8 cellular contexts compared by ENCODE assay signal in the genomic region with DNA sequence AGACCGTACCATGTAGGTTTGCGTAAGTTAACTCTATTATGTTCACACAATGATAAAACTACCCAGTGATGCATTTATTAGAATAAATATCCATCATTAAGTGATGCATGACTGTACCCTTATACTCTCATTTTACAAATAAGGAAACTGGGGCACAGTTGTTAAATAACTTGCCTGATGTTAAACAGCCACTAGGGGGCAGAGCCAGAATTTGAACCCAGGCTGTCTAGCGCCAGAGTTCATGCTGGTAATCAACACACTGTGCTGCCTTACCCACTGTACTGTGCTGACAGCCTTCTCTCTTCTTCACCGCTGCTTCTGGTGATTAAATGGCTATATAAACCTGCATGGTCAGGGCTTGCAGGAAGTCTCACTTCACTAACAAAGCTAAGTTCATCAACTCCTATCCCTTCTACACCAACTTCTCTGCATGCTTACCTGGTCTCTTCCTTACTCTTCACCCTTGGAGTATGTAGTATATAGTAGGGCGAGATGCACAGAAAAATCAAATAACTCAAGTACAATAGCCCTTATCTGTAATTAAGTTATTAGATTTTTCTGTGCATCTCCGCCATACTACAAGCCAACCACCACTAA. TPM values are rescaled to one million over a fixed set of nuclear protein-coding genes. Genes with fewer than 3 reads are reported as not detected.
DNase-seq lines count a peak whose midpoint lies in the region; TF ChIP-seq lines count a peak whose summit lies in the region.

No MANE protein-coding gene starts in this region.

- CTCF ChIA-PET in CD4-positive, alpha-beta memory T cell (lab: Charles Lee; ENCODE audit: partially characterized antibody): interaction anchor here (0.7 to 1.0 kb wide), 5 partner anchors 50 to 111 kb away, joined by 3 to 5 read pairs (median 4); no protein-coding TSS in a partner anchor
- CTCF ChIA-PET in HEK293T (lab: Yijun Ruan, JAX): interaction anchor here (0.6 kb wide), 1 partner anchor 1050 kb away, joined by 3 read pairs; no protein-coding TSS in a partner anchor

- peaks cover 0 to 2% (median 0%) of the 10 kb centered on the region in 4 donors for H3K4me1 Mint-ChIP-seq in CD4-positive, alpha-beta memory T cell
- H3K4me1 Mint-ChIP-seq in chondrocyte (ENCODE audit: low read depth): no peaks in the 10 kb centered on the region
- no peaks in the 10 kb centered on the region for H3K4me1 Mint-ChIP-seq in mesothelial cell of epicardium

- no peak overlapping the region for H3K4me3 ChIP-seq in CD4-positive, alpha-beta memory T cell (ENCODE audit: low read length in 2 of 2)

- intact Hi-C loops in CD4-positive, alpha-beta memory T cell (cut with micrococcal nuclease): loop anchor here (1.0 kb wide), 1 partner anchor 104 kb away; no protein-coding TSS in a partner anchor

- no peak overlapping the region for H3K27ac Mint-ChIP-seq in CD4-positive, alpha-beta memory T cell
- no peak overlapping the region for H3K27ac Mint-ChIP-seq in chondrocyte (ENCODE audit: unreplicated experiment)
- no peak overlapping the region for H3K27ac Mint-ChIP-seq in mesothelial cell of epicardium

- H3K4me3 Mint-ChIP-seq in CD4-positive, alpha-beta memory T cell: peak overlapping the region in 1 of 8 donors; percentile 53
- H3K4me3 Mint-ChIP-seq in chondrocyte (ENCODE audit: unreplicated experiment) (no peak overlapping the region), mesothelial cell of epicardium (no peak overlapping the region)

- H3K36me3 ChIP-seq in CD4-positive, alpha-beta memory T cell (ENCODE audit: insufficient read depth, low read length): no peaks in the 10 kb centered on the region

- H3K27ac ChIP-seq in CD4-positive, alpha-beta memory T cell (ENCODE audit: low read depth, low read length): no peak overlapping the region

- POLR2A ChIA-PET in CD4-positive, alpha-beta memory T cell (lab: Charles Lee; ENCODE audit: partially characterized antibody): no interaction called here
- POLR2A ChIA-PET in HEK293T (lab: Yijun Ruan, JAX): no interaction called here

- no peaks in the 10 kb centered on the region for H3K27me3 ChIP-seq in CD4-positive, alpha-beta memory T cell (ENCODE audit: insufficient read depth, low read length)

- peak; percentile 9 to 41 (median 36) for DNase-seq in CD4-positive, alpha-beta memory T cell
- DNase-seq in HEK293T (ENCODE audit: extremely low spot score): peak; percentile 20
- DNase-seq in T-helper 9 cell: peak; percentile 1
- no peak for DNase-seq in chondrocyte (ENCODE audit: low spot score)
- DNase-seq in mesothelial cell of epicardium (ENCODE audit: low spot score in 2 of 2, unreplicated experiment in 2 of 2): no peak
- DNase-seq in stromal cell of bone marrow (ENCODE audit: low read depth): peak; percentile 13
- DNase-seq in AG08395 (ENCODE audit: low spot score): no peak
- DNase-seq in SKM-1 treated with dmso at 0.1 percent for 144 hours (lab: John Stamatoyannopoulos, UW; ENCODE audit: unreplicated experiment): no peak

- no peaks in the 10 kb centered on the region for H3K9me3 Mint-ChIP-seq in CD4-positive, alpha-beta memory T cell
- no peaks in the 10 kb centered on the region for H3K9me3 Mint-ChIP-seq in chondrocyte (ENCODE audit: low read depth)
- no peaks in the 10 kb centered on the region for H3K9me3 Mint-ChIP-seq in mesothelial cell of epicardium

- H3K9me3 ChIP-seq in CD4-positive, alpha-beta memory T cell (ENCODE audit: control insufficient read depth in 1 of 2, low read length in 2 of 2): no peaks in the 10 kb centered on the region

- no peaks in the 10 kb centered on the region for H3K4me1 ChIP-seq in CD4-positive, alpha-beta memory T cell (ENCODE audit: insufficient read depth, low read length)

- peaks cover 13% of the 10 kb centered on the region in 2 donors for H3K27me3 Mint-ChIP-seq in CD4-positive, alpha-beta memory T cell
- H3K27me3 Mint-ChIP-seq in chondrocyte (ENCODE audit: low read depth) (no peaks in the 10 kb centered on the region), mesothelial cell of epicardium (ENCODE audit: low read depth) (peaks cover 13% of the 10 kb centered on the region)

- H3K36me3 Mint-ChIP-seq in CD4-positive, alpha-beta memory T cell: no peaks in the 10 kb centered on the region
- H3K36me3 Mint-ChIP-seq in chondrocyte (ENCODE audit: low read depth): no peaks in the 10 kb centered on the region
- H3K36me3 Mint-ChIP-seq in mesothelial cell of epicardium: no peaks in the 10 kb centered on the region

- peak; percentile 79 for TF ChIP-seq CTCF in chondrocyte (IDR thresholded peaks at IDR 0.05)
- TF ChIP-seq CTCF in mesothelial cell of epicardium (IDR thresholded peaks at IDR 0.05; ENCODE audit: unreplicated experiment): peak; percentile 64

TF ChIP-seq in HEK293T, 16 proteins besides CTCF, POLR2A, EP300 and RAD21:
- no peak for TF ChIP-seq SP1 (IDR thresholded peaks at IDR 0.05)
- TF ChIP-seq, protein P1, sequence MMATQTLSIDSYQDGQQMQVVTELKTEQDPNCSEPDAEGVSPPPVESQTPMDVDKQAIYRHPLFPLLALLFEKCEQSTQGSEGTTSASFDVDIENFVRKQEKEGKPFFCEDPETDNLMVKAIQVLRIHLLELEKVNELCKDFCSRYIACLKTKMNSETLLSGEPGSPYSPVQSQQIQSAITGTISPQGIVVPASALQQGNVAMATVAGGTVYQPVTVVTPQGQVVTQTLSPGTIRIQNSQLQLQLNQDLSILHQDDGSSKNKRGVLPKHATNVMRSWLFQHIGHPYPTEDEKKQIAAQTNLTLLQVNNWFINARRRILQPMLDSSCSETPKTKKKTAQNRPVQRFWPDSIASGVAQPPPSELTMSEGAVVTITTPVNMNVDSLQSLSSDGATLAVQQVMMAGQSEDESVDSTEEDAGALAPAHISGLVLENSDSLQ (IDR thresholded peaks at IDR 0.05): no peak
- no peak for TF ChIP-seq FOXA1 (IDR thresholded peaks at IDR 0.05)
- no peak for TF ChIP-seq NFRKB (IDR thresholded peaks at IDR 0.05)

RNA-seq across cellular contexts. Expression of a gene that starts 43.6 kb away (rescaled TPM):
- 10 to 100 TPM; 56.0 to 61.0 TPM for total RNA-seq in CD4-positive, alpha-beta memory T cell
- 10 to 100 TPM in 1 of 2 donors, 1 to 10 TPM in 1; 8.8 to 15.1 TPM for polyA plus RNA-seq in CD4-positive, alpha-beta memory T cell
- 46.2 to 51.7 TPM (median 47.5 TPM) in 3 replicates for total RNA-seq in chondrocyte
- total RNA-seq in mesothelial cell of epicardium: 63.4 to 66.9 TPM (median 63.5 TPM) in 3 replicates

RNA-seq across cellular contexts. Expression of a gene that starts 50.9 kb away (rescaled TPM):
- total RNA-seq in CD4-positive, alpha-beta memory T cell: 10 to 100 TPM; 12.1 to 14.6 TPM
- polyA plus RNA-seq in CD4-positive, alpha-beta memory T cell: 100 to 1,000 TPM in 1 of 2 donors, 10 to 100 TPM in 1; 83.4 to 117 TPM
- total RNA-seq in chondrocyte (189 to 310 TPM (median 286 TPM) in 3 replicates), mesothelial cell of epicardium (14.0 to 15.6 TPM (median 15.0 TPM) in 3 replicates)

Comparison
In these comparisons a context has a peak if more than half of its experiments do, and no peak if none do; other contexts are left out.
1. DNase-seq: peak in CD4-positive, alpha-beta memory T cell (5 of 5), HEK293T (single experiment), T-helper 9 cell (single experiment) and stromal cell of bone marrow (single experiment); none in chondrocyte (single experiment), mesothelial cell of epicardium (0 of 2), AG08395 (single experiment) and SKM-1 treated with dmso at 0.1 percent for 144 hours (single experiment).
2. RNA of a gene that starts 50.9 kb away (total RNA-seq): 189 to 310 TPM in chondrocyte; 14.0 to 15.6 TPM in mesothelial cell of epicardium and 12.1 to 14.6 TPM in CD4-positive, alpha-beta memory T cell; every median in the first group is over 10 times any median in the second.